In the genomic region with DNA sequence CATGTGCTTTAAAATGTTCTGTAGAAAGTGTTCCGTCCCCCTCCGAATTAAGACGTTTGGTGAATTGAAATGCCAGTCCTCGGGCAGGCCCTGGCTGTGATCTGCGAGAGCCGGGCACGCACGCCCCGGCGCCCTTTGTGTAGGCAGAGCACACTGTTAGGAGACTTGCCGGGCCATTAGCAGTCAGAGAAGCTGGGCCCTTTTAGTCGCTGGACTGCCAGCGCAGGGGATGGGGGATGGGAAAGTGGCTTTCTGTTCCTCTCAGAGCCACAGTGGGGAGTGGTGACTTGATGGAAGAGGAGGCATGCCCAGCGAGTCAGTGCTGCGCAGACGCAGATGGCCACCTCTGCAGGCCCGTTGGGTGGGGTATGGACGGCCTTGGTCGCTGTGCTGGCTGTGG, we compare ENCODE assay signal across 14 cellular contexts. TPM values are rescaled to one million over a fixed set of nuclear protein-coding genes. Genes with fewer than 3 reads are reported as not detected.
A peak's percentile ranks its signal among the peaks of the same experiment; 100 is the strongest.
DNase-seq lines count a peak whose midpoint lies in the region; ATAC-seq and TF ChIP-seq lines count a peak whose summit lies in the region.
"Had no signal": no experiment of that assay in that cellular context is flagged by ENCODE, and none has a peak within 500 bp of the region (broad histone marks: within the 10 kb centered on the region; RNA-seq: fewer than 3 reads in every experiment).

No MANE protein-coding gene starts in this region.

- peak overlapping the region; percentile 31 for H3K27ac ChIP-seq in thymus (ENCODE audit: low read depth)
- H3K27ac ChIP-seq: 22Rv1, cardiac muscle cell had no signal

- DNase-seq in SIG-M5 treated with dmso at 0.1 percent for 504 hours (lab: John Stamatoyannopoulos, UW; ENCODE audit: unreplicated experiment) (peak; percentile 26), SIG-M5 (lab: John Stamatoyannopoulos, UW) (no peak), globus pallidus (ENCODE audit: low spot score) (peak; percentile 76), midbrain (lab: John Stamatoyannopoulos, UW) (peak; percentile 73), foreskin fibroblast (no peak), NK-92 (lab: John Stamatoyannopoulos, UW; ENCODE audit: unreplicated experiment) (no peak)
- DNase-seq: activated CD4-positive, alpha-beta T cell treated with anti-CD3 and anti-CD28 coated beads, Interleukin-2, amount 50 U/mL, for 48 hours; COR-L47; NCI-H1092 had no signal

- peaks cover 14% of the 10 kb centered on the region for H3K4me1 ChIP-seq in thymus (ENCODE audit: control insufficient read depth, insufficient read depth, low read length)

- TF ChIP-seq CTCF in foreskin fibroblast (IDR thresholded peaks at IDR 0.05; ENCODE audit: low read depth, low read length): no peak

- no peak for ATAC-seq in GM21381 (IDR thresholded peaks at IDR 0.05; ENCODE audit: unreplicated experiment)

- H3K4me3 ChIP-seq in thymus (ENCODE audit: low read length) (no peak overlapping the region), foreskin fibroblast (ENCODE audit: low read depth in 1 of 2, low read length in 2 of 2) (no peak overlapping the region)
- H3K4me3 ChIP-seq: cardiac muscle cell, skin epidermis had no signal

- H3K9me3 ChIP-seq in thymus (ENCODE audit: control insufficient read depth): no peaks in the 10 kb centered on the region

- H3K36me3 ChIP-seq in thymus (ENCODE audit: control insufficient read depth, insufficient read depth): no peaks in the 10 kb centered on the region
- H3K36me3 ChIP-seq: cardiac muscle cell had no signal

- 64% methylated on average over 19 of the region's 19 CpGs for WGBS in thymus

- H3K27me3 ChIP-seq in thymus (ENCODE audit: control insufficient read depth, insufficient read depth): peaks cover 56% of the 10 kb centered on the region

RNA-seq across cellular contexts. Expression of gene PPP1R3G, which starts 2.2 kb away (rescaled TPM):
- polyA plus RNA-seq in thymus: 0.75 TPM

Comparison
In these comparisons a context has a peak if more than half of its experiments do, and no peak if none do; other contexts are left out.
1. DNase-seq: peak in SIG-M5 treated with dmso at 0.1 percent for 504 hours (single experiment), globus pallidus (single experiment) and midbrain (single experiment); none in SIG-M5 (single experiment), foreskin fibroblast (0 of 2) and NK-92 (single experiment).